In the genomic region with DNA sequence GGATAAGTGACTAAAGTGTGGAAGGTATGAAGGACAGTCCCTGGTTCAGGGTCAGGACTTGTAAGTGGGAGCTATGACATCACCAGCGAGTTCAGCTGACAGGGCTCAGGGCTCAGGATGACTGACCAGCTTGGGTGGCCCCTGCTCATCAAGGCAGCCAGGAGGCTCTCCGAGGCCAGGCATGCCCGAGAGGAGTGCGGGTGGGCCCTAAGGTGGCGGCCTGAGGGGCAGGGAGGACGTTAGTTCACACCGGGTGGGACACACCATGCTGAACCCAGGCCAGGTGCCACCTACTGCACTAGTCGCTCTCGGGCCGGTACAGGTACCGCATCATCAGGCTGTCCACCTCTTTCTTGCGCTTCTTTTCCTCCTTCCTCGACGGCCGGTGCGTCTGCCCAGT, we compare ENCODE assay signal across 1 cellular context.
TF ChIP-seq lines count a peak whose summit lies in the region.

No MANE protein-coding gene starts in this region.

TF ChIP-seq in H1, 55 proteins besides CTCF, POLR2A, EP300 and RAD21:
- TF ChIP-seq TBP (IDR thresholded peaks at IDR 0.05; ENCODE audit: low read depth, low read length) (no peak), POU5F1 (IDR thresholded peaks at IDR 0.05; ENCODE audit: low read depth, low read length) (no peak), RXRA (IDR thresholded peaks at IDR 0.05; ENCODE audit: insufficient read depth, low read depth, low read length) (no peak), TAF1 (IDR thresholded peaks at IDR 0.05; ENCODE audit: low read depth, low read length) (no peak), KDM4A (IDR thresholded peaks at IDR 0.05; ENCODE audit: low read depth, low read length, severe bottlenecking) (no peak)
